ENCODE assay signal across 23 cellular contexts in genomic region chr10:22415072-22415471, GRCh38.
DNase-seq lines count a peak whose midpoint lies in the region; ATAC-seq, FAIRE-seq and TF ChIP-seq lines count a peak whose summit lies in the region.
"Had no signal": no experiment of that assay in that cellular context is flagged by ENCODE, and none has a peak within 500 bp of the region (broad histone marks: within the 10 kb centered on the region; RNA-seq: fewer than 3 reads in every experiment).

No MANE protein-coding gene starts in this region.

- 85 to 93% methylated on average over 2 of the region's 2 CpGs for WGBS in pancreas, 2 donors
- whole genome bisulfite sequencing in testis, 2 donors = 92 to 95% methylated on average over 2 of the region's 2 CpGs

- H3K4me3 ChIP-seq in HCT116 (replicated peaks in 1 of 2; ENCODE audit: low read depth in 1 of 2, low read length in 2 of 2) (no peak overlapping the region), pancreas (no peak overlapping the region), testis (no peak overlapping the region)
- H3K4me3 ChIP-seq: BLaER1, GM12878, GM23248 had no signal

- H3K4me2 ChIP-seq in HCT116 (ENCODE audit: low read length) = no peak overlapping the region
- H3K4me2 ChIP-seq: BLaER1 had no signal

- no peaks in the 10 kb centered on the region for H4K20me1 ChIP-seq in HCT116 (ENCODE audit: insufficient read depth)
- H4K20me1 ChIP-seq: BLaER1 had no signal

- POLR2A ChIA-PET in HCT116 (lab: Charles Lee) (no interaction called here), WTC11 (lab: Charles Lee) (no interaction called here)

- H3K27ac ChIP-seq in HCT116 (ENCODE audit: low read depth, low read length) (no peak overlapping the region), pancreas (no peak overlapping the region), testis (no peak overlapping the region)
- H3K27ac ChIP-seq: BLaER1, C4-2B, GM23248 had no signal

- H3K27me3 ChIP-seq in HCT116 (ENCODE audit: insufficient read depth, low read length) (no peaks in the 10 kb centered on the region), pancreas (no peaks in the 10 kb centered on the region), testis (no peaks in the 10 kb centered on the region)
- H3K27me3 ChIP-seq: BLaER1 had no signal

- no peak overlapping the region for H3K9ac ChIP-seq in HCT116 (ENCODE audit: low read length)
- H3K9ac ChIP-seq: BLaER1, GM23248 had no signal

- TF ChIP-seq CTCF in HCT116 (IDR thresholded peaks at IDR 0.05 in 2 of 3, conservative IDR thresholded peaks at IDR 0.05 in 1 of 3; ENCODE audit: borderline replicate concordance in 1 of 3, insufficient read depth in 1 of 3, low read depth in 2 of 3, low read length in 2 of 3) (no peak), WTC11 (IDR thresholded peaks at IDR 0.05) (no peak), pancreas (IDR thresholded peaks at IDR 0.05) (no peak), testis (IDR thresholded peaks at IDR 0.05) (no peak)

- no peaks in the 10 kb centered on the region for H3K9me2 ChIP-seq in HCT116 (ENCODE audit: insufficient read depth)

- H3K4me1 Mint-ChIP-seq in WTC11 = no peaks in the 10 kb centered on the region
- peaks cover 4% of the 10 kb centered on the region for H3K4me1 Mint-ChIP-seq in activated T-helper 1 cell treated with anti-CD3 and anti-CD28 coated beads, Interleukin-12 subunit alpha, Interleukin-12 subunit beta, Interleukin-2, Interleukin-4 antibody, amounts not matched to agents 30 ng/mL and 10 ng/mL and 1 ng/mL, durations not matched to agents 14 hours and 24 hours and 36 hours (ENCODE audit: low read depth)
- H3K4me1 Mint-ChIP-seq: B cell; CD4-positive, CD25-positive, alpha-beta regulatory T cell had no signal

- intact Hi-C loops in HCT116 (cut with micrococcal nuclease) = no loop called here
- intact Hi-C loops in pancreas (cut with DNase I) = no loop called here
- intact Hi-C loops in activated T-helper 1 cell treated with anti-CD3 and anti-CD28 coated beads, Interleukin-12 subunit alpha, Interleukin-12 subunit beta, Interleukin-2, Interleukin-4 antibody, amounts not matched to agents 30 ng/mL and 10 ng/mL and 1 ng/mL, durations not matched to agents 14 hours and 24 hours and 36 hours (cut with micrococcal nuclease) = no loop called here
- intact Hi-C loops in testis (cut with DNase I; ENCODE audit: low total_unique reads) = no loop called here

- H2AFZ ChIP-seq in HCT116 (ENCODE audit: low read depth, low read length, poor library complexity, severe bottlenecking) = peak overlapping the region; percentile 11
- H2AFZ ChIP-seq: GM23248 had no signal

- H3K27me3 Mint-ChIP-seq in WTC11 (ENCODE audit: low read depth) = no peaks in the 10 kb centered on the region
- H3K27me3 Mint-ChIP-seq in activated T-helper 1 cell treated with anti-CD3 and anti-CD28 coated beads, Interleukin-12 subunit alpha, Interleukin-12 subunit beta, Interleukin-2, Interleukin-4 antibody, amounts not matched to agents 30 ng/mL and 10 ng/mL and 1 ng/mL, durations not matched to agents 14 hours and 24 hours and 36 hours (ENCODE audit: insufficient read depth) = peaks cover 7% of the 10 kb centered on the region

- no peak for TF ChIP-seq POLR2A in HCT116 (IDR thresholded peaks at IDR 0.05; ENCODE audit: borderline replicate concordance, extremely low read depth, insufficient read depth, insufficient read length)
- TF ChIP-seq POLR2A in testis (IDR thresholded peaks at IDR 0.05) = no peak

- H3K4me3 Mint-ChIP-seq in WTC11 = no peak overlapping the region
- no peak overlapping the region for H3K4me3 Mint-ChIP-seq in activated T-helper 1 cell treated with anti-CD3 and anti-CD28 coated beads, Interleukin-12 subunit alpha, Interleukin-12 subunit beta, Interleukin-2, Interleukin-4 antibody, amounts not matched to agents 30 ng/mL and 10 ng/mL and 1 ng/mL, durations not matched to agents 14 hours and 24 hours and 36 hours
- H3K4me3 Mint-ChIP-seq: B cell; CD4-positive, CD25-positive, alpha-beta regulatory T cell; CD8-positive, alpha-beta T cell had no signal

- H3K9me3 ChIP-seq in HCT116 (ENCODE audit: control insufficient read depth in 1 of 2, insufficient read depth in 1 of 2, low read depth in 1 of 2, low read length in 2 of 2) (no peaks in the 10 kb centered on the region), pancreas (no peaks in the 10 kb centered on the region), testis (no peaks in the 10 kb centered on the region)
- H3K9me3 ChIP-seq: BLaER1, Caco-2 had no signal

- CTCF ChIA-PET in HCT116 (lab: Charles Lee) (no interaction called here), WTC11 (lab: Charles Lee) (no interaction called here)

- DNase-seq in HCT116 (ENCODE audit: low read depth, low spot score) (no peak), WTC11 (ENCODE audit: low spot score) (no peak), frontal cortex (ENCODE audit: low spot score in 2 of 2) (no peak), pancreas (no peak), NK-92 (lab: John Stamatoyannopoulos, UW; ENCODE audit: unreplicated experiment) (no peak), NCI-H1417 treated with DMSO at 0.1 percent for 48 hours (lab: John Stamatoyannopoulos, UW) (no peak), testis (no peak)
- DNase-seq in activated T-helper 1 cell treated with anti-CD3 and anti-CD28 coated beads, Interleukin-12 subunit alpha, Interleukin-12 subunit beta, Interleukin-2, Interleukin-4 antibody, amounts not matched to agents 30 ng/mL and 10 ng/mL and 1 ng/mL, durations not matched to agents 14 hours and 24 hours and 36 hours (ENCODE audit: low spot score) = no peak
- DNase-seq: Caco-2; CD4-positive, CD25-positive, alpha-beta regulatory T cell; CD8-positive, alpha-beta T cell; DMS153; DND-41; GDM1; GM23248; H7; HCEC 1CT had no signal

- no peak for TF ChIP-seq RAD21 in HCT116 (IDR thresholded peaks at IDR 0.05; ENCODE audit: low read depth)

- no peak overlapping the region for H3K27ac Mint-ChIP-seq in WTC11
- H3K27ac Mint-ChIP-seq in activated T-helper 1 cell treated with anti-CD3 and anti-CD28 coated beads, Interleukin-12 subunit alpha, Interleukin-12 subunit beta, Interleukin-2, Interleukin-4 antibody, amounts not matched to agents 30 ng/mL and 10 ng/mL and 1 ng/mL, durations not matched to agents 14 hours and 24 hours and 36 hours = no peak overlapping the region
- H3K27ac Mint-ChIP-seq: B cell; CD4-positive, CD25-positive, alpha-beta regulatory T cell; CD8-positive, alpha-beta T cell had no signal

- H3K36me3 Mint-ChIP-seq in WTC11 = no peaks in the 10 kb centered on the region
- H3K36me3 Mint-ChIP-seq in activated T-helper 1 cell treated with anti-CD3 and anti-CD28 coated beads, Interleukin-12 subunit alpha, Interleukin-12 subunit beta, Interleukin-2, Interleukin-4 antibody, amounts not matched to agents 30 ng/mL and 10 ng/mL and 1 ng/mL, durations not matched to agents 14 hours and 24 hours and 36 hours (ENCODE audit: low read depth) = no peaks in the 10 kb centered on the region
- H3K36me3 Mint-ChIP-seq: CD4-positive, CD25-positive, alpha-beta regulatory T cell; CD8-positive, alpha-beta T cell had no signal

- H3K36me3 ChIP-seq in HCT116 (ENCODE audit: control insufficient read depth in 1 of 2, insufficient read depth in 2 of 2, low read length in 2 of 2) (no peaks in the 10 kb centered on the region), pancreas (no peaks in the 10 kb centered on the region), testis (ENCODE audit: low read depth, missing control alignments) (no peaks in the 10 kb centered on the region)

- FAIRE-seq in frontal cortex (lab: Jason Lieb, UNC) (peak; percentile 86), pancreas (lab: Jason Lieb, UNC) (peak; percentile 71)
- FAIRE-seq: GM12878, GM19239, H1 had no signal

- H3K79me2 ChIP-seq in HCT116 (ENCODE audit: insufficient read depth, low read length) = no peaks in the 10 kb centered on the region

- H3K9me3 Mint-ChIP-seq in WTC11 = no peaks in the 10 kb centered on the region; the same call in 1 of the 2 replicates
- H3K9me3 Mint-ChIP-seq in activated T-helper 1 cell treated with anti-CD3 and anti-CD28 coated beads, Interleukin-12 subunit alpha, Interleukin-12 subunit beta, Interleukin-2, Interleukin-4 antibody, amounts not matched to agents 30 ng/mL and 10 ng/mL and 1 ng/mL, durations not matched to agents 14 hours and 24 hours and 36 hours = no peaks in the 10 kb centered on the region
- H3K9me3 Mint-ChIP-seq: CD8-positive, alpha-beta T cell had no signal

- BruUV-seq in HCT116 (replicated peaks; lab: Mats Ljungman, UMichigan) = no TSS peak

- RAD21 ChIA-PET in HCT116 (lab: Charles Lee; ENCODE audit: low non-redundant PET in 1 of 2, low total read pairs in 2 of 2, uncharacterized antibody in 2 of 2, unreplicated experiment in 2 of 2) = no interaction called here

- H3K4me1 ChIP-seq in HCT116 (ENCODE audit: control insufficient read depth in 1 of 2, insufficient read depth in 2 of 2, low read length in 2 of 2) = no peaks in the 10 kb centered on the region
- no peaks in the 10 kb centered on the region for H3K4me1 ChIP-seq in pancreas
- no peaks in the 10 kb centered on the region for H3K4me1 ChIP-seq in testis
- H3K4me1 ChIP-seq: BLaER1 had no signal

- ATAC-seq in HCT116 (no peak), WTC11 (no peak), pancreas (no peak)
- ATAC-seq: CD8-positive, alpha-beta T cell; GM12878 had no signal

TF ChIP-seq in HCT116, 20 proteins besides CTCF, POLR2A, EP300 and RAD21 (continues in another document):
- TF ChIP-seq SRF (IDR thresholded peaks at IDR 0.05; ENCODE audit: low read depth) (no peak), SP1 (IDR thresholded peaks at IDR 0.05; ENCODE audit: low read depth) (no peak), CBX3 (IDR thresholded peaks at IDR 0.05; ENCODE audit: low read depth) (no peak), YY1 (IDR thresholded peaks at IDR 0.05; ENCODE audit: extremely low read depth, insufficient replicate concordance, low read depth, low read length) (no peak), CEBPB (IDR thresholded peaks at IDR 0.05; ENCODE audit: low read depth) (no peak)

TF ChIP-seq in WTC11, 78 proteins besides CTCF, POLR2A, EP300 and RAD21:
- TF ChIP-seq ZMAT4 (CRISPR knock-in tag; IDR thresholded peaks at IDR 0.05) (no peak), HMGA2 (CRISPR knock-in tag; IDR thresholded peaks at IDR 0.05) (peak; percentile 96)
